ENCODE assay signal across 26 cellular contexts in genomic region chr10:16562891-16563290, GRCh38. TPM values are rescaled to one million over a fixed set of nuclear protein-coding genes. Genes with fewer than 3 reads are reported as not detected.
DNase-seq lines count a peak whose midpoint lies in the region; ATAC-seq, FAIRE-seq and TF ChIP-seq lines count a peak whose summit lies in the region.
"Had no signal": no experiment of that assay in that cellular context is flagged by ENCODE, and none has a peak within 500 bp of the region (broad histone marks: within the 10 kb centered on the region; RNA-seq: fewer than 3 reads in every experiment).

No MANE protein-coding gene starts in this region.

- H3K36me3 ChIP-seq in mesendoderm (ENCODE audit: control insufficient read depth, insufficient read depth, low read length) (no peaks in the 10 kb centered on the region), lower lobe of right lung (no peaks in the 10 kb centered on the region)
- H3K36me3 ChIP-seq: HAP-1 had no signal

- H3K9ac ChIP-seq in mesendoderm (ENCODE audit: low read length), result no peak overlapping the region

- no peaks in the 10 kb centered on the region for H3K9me3 ChIP-seq in lower lobe of right lung
- H3K9me3 ChIP-seq: HAP-1 had no signal

- no peak overlapping the region for H3K56ac ChIP-seq in mesendoderm (ENCODE audit: low read length)

- H3K4me3 ChIP-seq in AG10803 (ENCODE audit: low read length), result no peak overlapping the region
- H3K4me3 ChIP-seq in choroid plexus epithelial cell (ENCODE audit: low read depth, low read length), result no peak overlapping the region
- no peak overlapping the region for H3K4me3 ChIP-seq in mesendoderm (ENCODE audit: low read length)
- no peak overlapping the region for H3K4me3 ChIP-seq in lower lobe of right lung
- H3K4me3 ChIP-seq: HAP-1 had no signal

- WGBS in mesendoderm (ENCODE audit: extremely low coverage, insufficient coverage, low lambda C conversion rate), result no CpG with 5 or more reads among the region's 6 CpGs

- no peak overlapping the region for H2BK120ac ChIP-seq in mesendoderm (ENCODE audit: low read depth, low read length)

- no peak overlapping the region for H2BK15ac ChIP-seq in mesendoderm (replicated peaks; ENCODE audit: low read depth)

- no peak overlapping the region for H4K5ac ChIP-seq in mesendoderm (ENCODE audit: low read length)

- no peaks in the 10 kb centered on the region for H3K79me2 ChIP-seq in mesendoderm (ENCODE audit: control insufficient read depth, insufficient read depth, low read length)

- H3K23ac ChIP-seq in mesendoderm (ENCODE audit: low read length), result no peak overlapping the region

- intact Hi-C loops in lower lobe of right lung (cut with DNase I), result no loop called here
- intact Hi-C loops in posterior vena cava (cut with DNase I), result no loop called here

- H3K4ac ChIP-seq in mesendoderm (ENCODE audit: low read depth, low read length), result no peak overlapping the region

- DNase-seq in AG10803 (ENCODE audit: low read depth) (peak; percentile 9), choroid plexus epithelial cell (ENCODE audit: low read depth) (peak; percentile 39), mesendoderm (peak; percentile 81), urothelium cell line (ENCODE audit: low spot score) (peak; percentile 38), AG08395 (ENCODE audit: low spot score) (no peak), lower lobe of right lung (no peak), posterior vena cava (ENCODE audit: low spot score) (no peak)
- DNase-seq: C1 segment of cervical spinal cord; Calu3; CD4-positive, alpha-beta memory T cell; COR-L47; DMS53; DMS79 treated with DMSO at 0.1 percent for 48 hours; GF-D8; GOT3; HFFc6 had no signal

- no peak for FAIRE-seq in urothelium cell line (lab: Jason Lieb, UNC)
- FAIRE-seq: A204.1, GM12891, GM18507, H54 had no signal

- ATAC-seq in lower lobe of right lung, result no peak

- TF ChIP-seq CTCF in AG10803 (conservative IDR thresholded peaks at IDR 0.05; ENCODE audit: low read length), result no peak
- no peak for TF ChIP-seq CTCF in choroid plexus epithelial cell (conservative IDR thresholded peaks at IDR 0.05; ENCODE audit: low read depth, low read length)
- TF ChIP-seq CTCF in lower lobe of right lung (IDR thresholded peaks at IDR 0.05), result no peak

- H3K79me1 ChIP-seq in mesendoderm (ENCODE audit: low read length), result no peaks in the 10 kb centered on the region

- no peak overlapping the region for H2AK5ac ChIP-seq in mesendoderm (ENCODE audit: low read length)

- H3K27ac ChIP-seq in mesendoderm (ENCODE audit: low read depth, low read length) (no peak overlapping the region), lower lobe of right lung (no peak overlapping the region)
- H3K27ac ChIP-seq: 22Rv1 had no signal

- no peak overlapping the region for H3K4me2 ChIP-seq in mesendoderm (ENCODE audit: low read length)

- no peak overlapping the region for H4K8ac ChIP-seq in mesendoderm (ENCODE audit: low read depth, low read length)

- no peak overlapping the region for H3K18ac ChIP-seq in mesendoderm (ENCODE audit: low read length)

- H3K27me3 ChIP-seq in mesendoderm (ENCODE audit: insufficient read depth, low read length, poor library complexity) (no peaks in the 10 kb centered on the region), lower lobe of right lung (ENCODE audit: low read depth) (no peaks in the 10 kb centered on the region)

- H3K4me1 ChIP-seq in mesendoderm (ENCODE audit: control insufficient read depth, low read depth, low read length) (no peaks in the 10 kb centered on the region), lower lobe of right lung (no peaks in the 10 kb centered on the region)
- H3K4me1 ChIP-seq: HAP-1 had no signal

- H2BK5ac ChIP-seq in mesendoderm (ENCODE audit: low read length), result no peak overlapping the region

RNA-seq across cellular contexts. Expression of gene C1QL3, which starts 41.2 kb away (rescaled TPM):
- polyA plus RNA-seq in mesendoderm (2013, experiment 1 of 2), result 0.35 TPM
- 0.24 TPM for polyA plus RNA-seq in mesendoderm (2013, experiment 2 of 2)
- not detected for total RNA-seq in lower lobe of right lung
- not detected for total RNA-seq in posterior vena cava
- total RNA-seq: Calu3; CD4-positive, alpha-beta memory T cell; Daoy; G401; HFFc6 had no signal
- polyA plus RNA-seq: AG04450, BJ had no signal

Comparison
In these comparisons a context has a peak if more than half of its experiments do, and no peak if none do; other contexts are left out.
1. DNase-seq: peak in AG10803 (single experiment), choroid plexus epithelial cell (single experiment), mesendoderm (single experiment) and urothelium cell line (single experiment); none in AG08395 (single experiment), lower lobe of right lung (single experiment) and posterior vena cava (single experiment).